26 cellular contexts compared by ENCODE assay signal in genomic region chr6:78744144-78744543, GRCh38.
"Had no signal": no experiment of that assay in that cellular context is flagged by ENCODE, and none has a peak within 500 bp of the region (broad histone marks: within the 10 kb centered on the region; RNA-seq: fewer than 3 reads in every experiment).

No MANE protein-coding gene starts in this region.

- H3K27ac ChIP-seq: stomach, suprapubic skin, testis, thoracic aorta, thyroid gland, tibial artery, tibial nerve, upper lobe of left lung, upper lobe of right lung, uterus, vagina had no signal

- ATAC-seq: stimulated activated effector memory CD8-positive, alpha-beta T cell treated with anti-CD3 and anti-CD28 coated beads, Interleukin-12 subunit alpha, Interleukin-12 subunit beta, amount 100 ng/mL, for 72 hours; stimulated activated memory B cell treated with anti-CD40 and anti-IgM and Interleukin-4, amounts not matched to agents 10 μg/mL and 1 μg/mL and 100 μg/mL, for 72 hours; stimulated activated naive B cell treated with anti-CD40 and anti-IgM and Interleukin-4, amounts not matched to agents 10 μg/mL and 1 μg/mL and 100 μg/mL, for 72 hours; stimulated activated naive CD8-positive, alpha-beta T cell treated with anti-CD3 and anti-CD28 coated beads, Interleukin-15, amount 100 ng/mL, for 72 hours; stimulated activated naive CD8-positive, alpha-beta T cell treated with anti-CD3 and anti-CD28 coated beads, Interleukin-15, Interleukin-2, amounts not matched to agents 100 U/mL and 50 U/mL, for 24 hours; upper lobe of right lung had no signal

- FAIRE-seq: urothelium cell line had no signal

- H3K9me3 ChIP-seq: testis, thyroid gland had no signal

- DNase-seq: stimulated activated CD4-positive, alpha-beta T cell treated with anti-CD3 and anti-CD28 coated beads, Interleukin-2, amount 100 ng/mL, for 48 hours; stimulated activated CD4-positive, alpha-beta T cell treated with anti-CD3 and anti-CD28 coated beads, Interleukin-4, amount 100 ng/mL, for 1 hour; stimulated activated CD4-positive, alpha-beta T cell treated with anti-CD3 and anti-CD28 coated beads, Interleukin-4, amount 100 ng/mL, for 24 hours; stimulated activated CD4-positive, alpha-beta T cell treated with anti-CD3 and anti-CD28 coated beads, Interleukin-4, amount 100 ng/mL, for 4 hours; stimulated activated CD8-positive, alpha-beta memory T cell treated with anti-CD3 and anti-CD28 coated beads, Interleukin-4, amount 100 ng/mL, for 48 hours; stimulated activated naive B cell treated with anti-CD40 and anti-IgM and Interleukin-4, amounts not matched to agents 10 μg/mL and 1 μg/mL and 100 μg/mL, for 72 hours; stimulated activated naive CD4-positive, alpha-beta T cell; stimulated activated naive CD4-positive, alpha-beta T cell treated with Interleukin-2 at 50 U/mL for 16 hours; stimulated activated naive CD8-positive, alpha-beta T cell treated with anti-CD3 and anti-CD28 coated beads, Interleukin-15, amount 100 ng/mL, for 72 hours; stimulated activated naive CD8-positive, alpha-beta T cell treated with anti-CD3 and anti-CD28 coated beads, Interleukin-15, Interleukin-2, amounts not matched to agents 100 U/mL and 50 U/mL, for 24 hours; stomach; substantia nigra; testis; thyroid gland; tibial artery; trophoblast cell; upper lobe of left lung; upper lobe of right lung; uterus had no signal

- H3K4me3 ChIP-seq: stomach, suprapubic skin, testis, thoracic aorta, thyroid gland, tibial artery, tibial nerve, upper lobe of left lung, upper lobe of right lung, uterus, vagina had no signal

- H3K36me3 ChIP-seq: stomach, suprapubic skin, thoracic aorta, thyroid gland, tibial artery, tibial nerve, upper lobe of left lung, upper lobe of right lung, uterus, vagina had no signal

- H3K4me1 ChIP-seq: stomach, suprapubic skin, testis, thyroid gland, tibial artery, tibial nerve, upper lobe of left lung, upper lobe of right lung, uterus, vagina had no signal

- H3K27me3 ChIP-seq: stomach, suprapubic skin, testis, thyroid gland, tibial artery, tibial nerve, upper lobe of left lung, upper lobe of right lung, uterus, vagina had no signal
